In the genomic region with DNA sequence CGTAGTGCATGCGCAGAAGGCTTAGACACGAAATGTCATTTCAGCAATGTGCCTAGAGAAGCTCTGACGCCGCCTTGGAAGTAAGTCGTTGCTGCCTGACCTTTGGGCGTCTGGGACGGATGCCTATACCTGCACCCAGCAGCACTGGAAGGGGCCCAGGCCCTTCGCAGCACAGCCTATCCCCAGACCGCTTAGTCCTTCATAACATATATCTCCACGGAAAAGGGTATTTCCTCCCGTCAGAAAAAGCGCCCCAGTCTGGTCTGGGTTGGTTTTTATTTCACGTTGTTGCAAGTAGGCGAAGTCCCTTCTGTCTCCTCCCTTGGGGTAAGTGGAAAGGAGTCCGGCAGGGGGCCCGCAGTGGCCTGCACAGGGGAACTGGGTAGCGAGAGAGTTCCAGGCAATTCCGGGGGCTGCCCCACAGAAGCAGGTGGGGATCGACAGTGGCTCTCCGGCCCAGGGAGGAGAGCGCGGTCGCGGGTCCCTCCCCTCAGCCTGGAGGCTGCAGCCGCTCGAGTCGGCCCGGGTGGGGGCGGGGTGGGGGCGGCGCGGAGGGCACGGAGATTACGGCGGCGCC, we compare ENCODE assay signal across 1 cellular context.
TF ChIP-seq lines count a peak whose summit lies in the region.

No MANE protein-coding gene starts in this region.

TF ChIP-seq in HEK293, 187 proteins besides CTCF, POLR2A, EP300 and RAD21 (continued from another document and continues in another):
- TF ChIP-seq, protein P1, sequence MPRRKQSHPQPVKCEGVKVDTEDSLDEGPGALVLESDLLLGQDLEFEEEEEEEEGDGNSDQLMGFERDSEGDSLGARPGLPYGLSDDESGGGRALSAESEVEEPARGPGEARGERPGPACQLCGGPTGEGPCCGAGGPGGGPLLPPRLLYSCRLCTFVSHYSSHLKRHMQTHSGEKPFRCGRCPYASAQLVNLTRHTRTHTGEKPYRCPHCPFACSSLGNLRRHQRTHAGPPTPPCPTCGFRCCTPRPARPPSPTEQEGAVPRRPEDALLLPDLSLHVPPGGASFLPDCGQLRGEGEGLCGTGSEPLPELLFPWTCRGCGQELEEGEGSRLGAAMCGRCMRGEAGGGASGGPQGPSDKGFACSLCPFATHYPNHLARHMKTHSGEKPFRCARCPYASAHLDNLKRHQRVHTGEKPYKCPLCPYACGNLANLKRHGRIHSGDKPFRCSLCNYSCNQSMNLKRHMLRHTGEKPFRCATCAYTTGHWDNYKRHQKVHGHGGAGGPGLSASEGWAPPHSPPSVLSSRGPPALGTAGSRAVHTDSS (tag by site-specific recombination; IDR thresholded peaks at IDR 0.05): no peak
- TF ChIP-seq, protein P2, sequence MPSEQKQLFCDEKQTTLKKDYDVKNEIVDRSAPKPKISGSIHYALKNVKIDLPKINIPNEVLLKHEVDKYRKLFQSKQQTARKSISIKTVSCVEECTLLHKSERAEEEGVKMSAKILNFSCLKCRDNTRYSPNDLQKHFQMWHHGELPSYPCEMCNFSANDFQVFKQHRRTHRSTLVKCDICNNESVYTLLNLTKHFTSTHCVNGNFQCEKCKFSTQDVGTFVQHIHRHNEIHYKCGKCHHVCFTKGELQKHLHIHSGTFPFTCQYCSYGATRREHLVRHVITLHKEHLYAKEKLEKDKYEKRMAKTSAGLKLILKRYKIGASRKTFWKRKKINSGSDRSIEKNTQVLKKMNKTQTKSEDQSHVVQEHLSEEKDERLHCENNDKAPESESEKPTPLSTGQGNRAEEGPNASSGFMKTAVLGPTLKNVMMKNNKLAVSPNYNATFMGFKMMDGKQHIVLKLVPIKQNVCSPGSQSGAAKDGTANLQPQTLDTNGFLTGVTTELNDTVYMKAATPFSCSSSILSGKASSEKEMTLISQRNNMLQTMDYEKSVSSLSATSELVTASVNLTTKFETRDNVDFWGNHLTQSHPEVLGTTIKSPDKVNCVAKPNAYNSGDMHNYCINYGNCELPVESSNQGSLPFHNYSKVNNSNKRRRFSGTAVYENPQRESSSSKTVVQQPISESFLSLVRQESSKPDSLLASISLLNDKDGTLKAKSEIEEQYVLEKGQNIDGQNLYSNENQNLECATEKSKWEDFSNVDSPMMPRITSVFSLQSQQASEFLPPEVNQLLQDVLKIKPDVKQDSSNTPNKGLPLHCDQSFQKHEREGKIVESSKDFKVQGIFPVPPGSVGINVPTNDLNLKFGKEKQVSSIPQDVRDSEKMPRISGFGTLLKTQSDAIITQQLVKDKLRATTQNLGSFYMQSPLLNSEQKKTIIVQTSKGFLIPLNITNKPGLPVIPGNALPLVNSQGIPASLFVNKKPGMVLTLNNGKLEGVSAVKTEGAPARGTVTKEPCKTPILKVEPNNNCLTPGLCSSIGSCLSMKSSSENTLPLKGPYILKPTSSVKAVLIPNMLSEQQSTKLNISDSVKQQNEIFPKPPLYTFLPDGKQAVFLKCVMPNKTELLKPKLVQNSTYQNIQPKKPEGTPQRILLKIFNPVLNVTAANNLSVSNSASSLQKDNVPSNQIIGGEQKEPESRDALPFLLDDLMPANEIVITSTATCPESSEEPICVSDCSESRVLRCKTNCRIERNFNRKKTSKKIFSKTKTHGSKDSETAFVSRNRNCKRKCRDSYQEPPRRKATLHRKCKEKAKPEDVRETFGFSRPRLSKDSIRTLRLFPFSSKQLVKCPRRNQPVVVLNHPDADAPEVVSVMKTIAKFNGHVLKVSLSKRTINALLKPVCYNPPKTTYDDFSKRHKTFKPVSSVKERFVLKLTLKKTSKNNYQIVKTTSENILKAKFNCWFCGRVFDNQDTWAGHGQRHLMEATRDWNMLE (tag by site-specific recombination; conservative IDR thresholded peaks at IDR 0.05; ENCODE audit: low read depth): no peak
- TF ChIP-seq ZXDB (tag by site-specific recombination; IDR thresholded peaks at IDR 0.05): peak; percentile 14; the same call in 1 of the 2 replicates
- TF ChIP-seq ZNF626 (tag by site-specific recombination; IDR thresholded peaks at IDR 0.05): no peak
- no peak for TF ChIP-seq ZNF274 (IDR thresholded peaks at IDR 0.05; ENCODE audit: low read length)
- no peak for TF ChIP-seq ZNF274 (tag by site-specific recombination; IDR thresholded peaks at IDR 0.05; ENCODE audit: borderline replicate concordance)
- TF ChIP-seq ZNF366 (tag by site-specific recombination; conservative IDR thresholded peaks at IDR 0.05): peak; percentile 43; the same call in 1 of the 2 replicates
- no peak for TF ChIP-seq ZFP41 (tag by site-specific recombination; IDR thresholded peaks at IDR 0.05; ENCODE audit: borderline replicate concordance)
- TF ChIP-seq ZBTB17 (tag by site-specific recombination; IDR thresholded peaks at IDR 0.05): peak; percentile 61
- no peak for TF ChIP-seq ZNF670 (tag by site-specific recombination; IDR thresholded peaks at IDR 0.05; ENCODE audit: low read depth)
- TF ChIP-seq ZNF19 (tag by site-specific recombination; IDR thresholded peaks at IDR 0.05; ENCODE audit: low read depth): no peak
- TF ChIP-seq ZBTB8A (tag by site-specific recombination; IDR thresholded peaks at IDR 0.05): no peak
- TF ChIP-seq ZNF843 (tag by site-specific recombination; IDR thresholded peaks at IDR 0.05): no peak
- TF ChIP-seq MYNN (tag by site-specific recombination; IDR thresholded peaks at IDR 0.05; ENCODE audit: borderline replicate concordance): no peak
- TF ChIP-seq, protein P3, sequence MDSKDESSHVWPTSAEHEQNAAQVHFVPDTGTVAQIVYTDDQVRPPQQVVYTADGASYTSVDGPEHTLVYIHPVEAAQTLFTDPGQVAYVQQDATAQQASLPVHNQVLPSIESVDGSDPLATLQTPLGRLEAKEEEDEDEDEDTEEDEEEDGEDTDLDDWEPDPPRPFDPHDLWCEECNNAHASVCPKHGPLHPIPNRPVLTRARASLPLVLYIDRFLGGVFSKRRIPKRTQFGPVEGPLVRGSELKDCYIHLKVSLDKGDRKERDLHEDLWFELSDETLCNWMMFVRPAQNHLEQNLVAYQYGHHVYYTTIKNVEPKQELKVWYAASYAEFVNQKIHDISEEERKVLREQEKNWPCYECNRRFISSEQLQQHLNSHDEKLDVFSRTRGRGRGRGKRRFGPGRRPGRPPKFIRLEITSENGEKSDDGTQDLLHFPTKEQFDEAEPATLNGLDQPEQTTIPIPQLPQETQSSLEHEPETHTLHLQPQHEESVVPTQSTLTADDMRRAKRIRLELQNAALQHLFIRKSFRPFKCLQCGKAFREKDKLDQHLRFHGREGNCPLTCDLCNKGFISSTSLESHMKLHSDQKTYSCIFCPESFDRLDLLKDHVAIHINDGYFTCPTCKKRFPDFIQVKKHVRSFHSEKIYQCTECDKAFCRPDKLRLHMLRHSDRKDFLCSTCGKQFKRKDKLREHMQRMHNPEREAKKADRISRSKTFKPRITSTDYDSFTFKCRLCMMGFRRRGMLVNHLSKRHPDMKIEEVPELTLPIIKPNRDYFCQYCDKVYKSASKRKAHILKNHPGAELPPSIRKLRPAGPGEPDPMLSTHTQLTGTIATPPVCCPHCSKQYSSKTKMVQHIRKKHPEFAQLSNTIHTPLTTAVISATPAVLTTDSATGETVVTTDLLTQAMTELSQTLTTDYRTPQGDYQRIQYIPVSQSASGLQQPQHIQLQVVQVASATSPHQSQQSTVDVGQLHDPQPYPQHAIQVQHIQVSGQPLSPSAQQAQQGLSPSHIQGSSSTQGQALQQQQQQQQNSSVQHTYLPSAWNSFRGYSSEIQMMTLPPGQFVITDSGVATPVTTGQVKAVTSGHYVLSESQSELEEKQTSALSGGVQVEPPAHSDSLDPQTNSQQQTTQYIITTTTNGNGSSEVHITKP (tag by site-specific recombination; IDR thresholded peaks at IDR 0.05): no peak
- peak; percentile 76; the same call in 1 of the 2 replicates for TF ChIP-seq TRIM28 (IDR thresholded peaks at IDR 0.05; ENCODE audit: borderline replicate concordance, low read length)
- no peak for TF ChIP-seq ZNF704 (tag by site-specific recombination; IDR thresholded peaks at IDR 0.05)
- TF ChIP-seq ZNF169 (tag by site-specific recombination; IDR thresholded peaks at IDR 0.05): no peak
- TF ChIP-seq ZNF138 (tag by site-specific recombination; IDR thresholded peaks at IDR 0.05; ENCODE audit: borderline replicate concordance): no peak
- no peak for TF ChIP-seq ZSCAN16 (tag by site-specific recombination; IDR thresholded peaks at IDR 0.05)
- 0 out of 2 replicates have a peak, but pooled peaks have one; percentile 14 for TF ChIP-seq ZFP69B (tag by site-specific recombination; IDR thresholded peaks at IDR 0.05)
- no peak for TF ChIP-seq ZNF121 (tag by site-specific recombination; IDR thresholded peaks at IDR 0.05)
- TF ChIP-seq ZSCAN18 (tag by site-specific recombination; IDR thresholded peaks at IDR 0.05): no peak
- TF ChIP-seq ZNF132 (tag by site-specific recombination; IDR thresholded peaks at IDR 0.05; ENCODE audit: borderline replicate concordance): no peak
- no peak for TF ChIP-seq ZNF530 (tag by site-specific recombination; IDR thresholded peaks at IDR 0.05; ENCODE audit: low read depth)
- TF ChIP-seq ZSCAN30 (tag by site-specific recombination; IDR thresholded peaks at IDR 0.05): no peak
- TF ChIP-seq ZNF266 (tag by site-specific recombination; IDR thresholded peaks at IDR 0.05; ENCODE audit: low read depth): no peak
- TF ChIP-seq ZNF426 (tag by site-specific recombination; IDR thresholded peaks at IDR 0.05): no peak
- TF ChIP-seq, protein P4, sequence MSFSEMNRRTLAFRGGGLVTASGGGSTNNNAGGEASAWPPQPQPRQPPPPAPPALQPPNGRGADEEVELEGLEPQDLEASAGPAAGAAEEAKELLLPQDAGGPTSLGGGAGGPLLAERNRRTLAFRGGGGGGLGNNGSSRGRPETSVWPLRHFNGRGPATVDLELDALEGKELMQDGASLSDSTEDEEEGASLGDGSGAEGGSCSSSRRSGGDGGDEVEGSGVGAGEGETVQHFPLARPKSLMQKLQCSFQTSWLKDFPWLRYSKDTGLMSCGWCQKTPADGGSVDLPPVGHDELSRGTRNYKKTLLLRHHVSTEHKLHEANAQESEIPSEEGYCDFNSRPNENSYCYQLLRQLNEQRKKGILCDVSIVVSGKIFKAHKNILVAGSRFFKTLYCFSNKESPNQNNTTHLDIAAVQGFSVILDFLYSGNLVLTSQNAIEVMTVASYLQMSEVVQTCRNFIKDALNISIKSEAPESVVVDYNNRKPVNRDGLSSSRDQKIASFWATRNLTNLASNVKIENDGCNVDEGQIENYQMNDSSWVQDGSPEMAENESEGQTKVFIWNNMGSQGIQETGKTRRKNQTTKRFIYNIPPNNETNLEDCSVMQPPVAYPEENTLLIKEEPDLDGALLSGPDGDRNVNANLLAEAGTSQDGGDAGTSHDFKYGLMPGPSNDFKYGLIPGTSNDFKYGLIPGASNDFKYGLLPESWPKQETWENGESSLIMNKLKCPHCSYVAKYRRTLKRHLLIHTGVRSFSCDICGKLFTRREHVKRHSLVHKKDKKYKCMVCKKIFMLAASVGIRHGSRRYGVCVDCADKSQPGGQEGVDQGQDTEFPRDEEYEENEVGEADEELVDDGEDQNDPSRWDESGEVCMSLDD (tag by site-specific recombination; IDR thresholded peaks at IDR 0.05): no peak
- TF ChIP-seq ZNF292 (tag by site-specific recombination; IDR thresholded peaks at IDR 0.05; ENCODE audit: borderline replicate concordance, low read depth): no peak
- no peak for TF ChIP-seq ZNF416 (tag by site-specific recombination; IDR thresholded peaks at IDR 0.05)
- TF ChIP-seq ZBTB48 (tag by site-specific recombination; IDR thresholded peaks at IDR 0.05): peak; percentile 68; the same call in 1 of the 2 replicates
- TF ChIP-seq, protein P5, sequence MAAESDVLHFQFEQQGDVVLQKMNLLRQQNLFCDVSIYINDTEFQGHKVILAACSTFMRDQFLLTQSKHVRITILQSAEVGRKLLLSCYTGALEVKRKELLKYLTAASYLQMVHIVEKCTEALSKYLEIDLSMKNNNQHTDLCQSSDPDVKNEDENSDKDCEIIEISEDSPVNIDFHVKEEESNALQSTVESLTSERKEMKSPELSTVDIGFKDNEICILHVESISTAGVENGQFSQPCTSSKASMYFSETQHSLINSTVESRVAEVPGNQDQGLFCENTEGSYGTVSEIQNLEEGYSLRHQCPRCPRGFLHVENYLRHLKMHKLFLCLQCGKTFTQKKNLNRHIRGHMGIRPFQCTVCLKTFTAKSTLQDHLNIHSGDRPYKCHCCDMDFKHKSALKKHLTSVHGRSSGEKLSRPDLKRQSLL (tag by site-specific recombination; IDR thresholded peaks at IDR 0.05): no peak
- no peak for TF ChIP-seq ZNF558 (tag by site-specific recombination; IDR thresholded peaks at IDR 0.05)
- TF ChIP-seq ZNF621 (tag by site-specific recombination; IDR thresholded peaks at IDR 0.05): no peak
- no peak for TF ChIP-seq ZNF324 (tag by site-specific recombination; IDR thresholded peaks at IDR 0.05)
- no peak; the same call in 1 of the 2 replicates for TF ChIP-seq SP7 (tag by site-specific recombination; IDR thresholded peaks at IDR 0.05)
- TF ChIP-seq ZNF549 (tag by site-specific recombination; IDR thresholded peaks at IDR 0.05): no peak
- no peak for TF ChIP-seq ZNF791 (tag by site-specific recombination; IDR thresholded peaks at IDR 0.05)
- no peak for TF ChIP-seq ZNF514 (tag by site-specific recombination; IDR thresholded peaks at IDR 0.05)
- TF ChIP-seq ZNF354C (tag by site-specific recombination; IDR thresholded peaks at IDR 0.05; ENCODE audit: borderline replicate concordance, low read depth): no peak
- no peak for TF ChIP-seq BCL11A (tag by site-specific recombination; IDR thresholded peaks at IDR 0.05; ENCODE audit: low read depth)
- no peak for TF ChIP-seq ZNF529 (tag by site-specific recombination; IDR thresholded peaks at IDR 0.05; ENCODE audit: insufficient replicate concordance)
- peak; percentile 69 for TF ChIP-seq ZBTB20 (tag by site-specific recombination; IDR thresholded peaks at IDR 0.05)
- TF ChIP-seq SCRT1 (tag by site-specific recombination; IDR thresholded peaks at IDR 0.05; ENCODE audit: borderline replicate concordance): no peak
- peak; percentile 86 for TF ChIP-seq MZF1 (tag by site-specific recombination; IDR thresholded peaks at IDR 0.05; ENCODE audit: borderline replicate concordance)
